ENCODE assay signal across 8 cellular contexts in genomic region chr7:118183586-118184391, GRCh38. TPM values are rescaled to one million over a fixed set of nuclear protein-coding genes. Genes with fewer than 3 reads are reported as not detected.
DNase-seq lines count a peak whose midpoint lies in the region; ATAC-seq and TF ChIP-seq lines count a peak whose summit lies in the region.

Gene LSM8 (plus strand): TSS chr7:118184164. CDS start chr7:118184224, 60 bp downstream.

- intact Hi-C loops in CD14-positive monocyte (cut with micrococcal nuclease), result no loop called here
- intact Hi-C loops in left lung (cut with DNase I), result no loop called here

- no peaks in the 10 kb centered on the region for H3K9me3 ChIP-seq in left lung

- no peaks in the 10 kb centered on the region for H3K27me3 ChIP-seq in left lung

- H3K4me1 Mint-ChIP-seq in CD14-positive monocyte, result peaks cover 33% of the 10 kb centered on the region

- H3K27ac Mint-ChIP-seq in CD14-positive monocyte, result peak within 1 kb of the TSS; percentile 98 to 100 (median 99)

- H3K36me3 Mint-ChIP-seq in CD14-positive monocyte, result peaks cover 16 to 24% of the 10 kb centered on the region in 2 donors

- peaks cover 0 to 13% of the 10 kb centered on the region in 2 donors for H3K36me3 ChIP-seq in left lung

- peaks cover 4 to 12% (median 11%) of the 10 kb centered on the region in 3 donors for H3K27me3 Mint-ChIP-seq in CD14-positive monocyte (ENCODE audit: low read depth in 3 of 3)

- ATAC-seq in GM19397 (IDR thresholded peaks at IDR 0.05; ENCODE audit: unreplicated experiment), result peak; percentile 99
- peak; percentile 98 for ATAC-seq in HG03571 (IDR thresholded peaks at IDR 0.05; ENCODE audit: unreplicated experiment)
- peak; percentile 99 for ATAC-seq in left lung

- H3K9me3 Mint-ChIP-seq in CD14-positive monocyte, result peaks cover 0 to 7% (median 0%) of the 10 kb centered on the region in 7 donors

- peak; percentile 97 for DNase-seq in CD14-positive monocyte (ENCODE audit: low spot score)
- DNase-seq in NCI-H82 (lab: John Stamatoyannopoulos, UW), result peak; percentile 97
- peak; percentile 96 for DNase-seq in activated CD4-positive, alpha-beta T cell treated with anti-CD3 and anti-CD28 coated beads, Interleukin-2, amount 50 U/mL, for 48 hours
- DNase-seq in dermis blood vessel endothelial cell, result peak; percentile 99
- peak; percentile 97 for DNase-seq in left lung
- peak; percentile 89 to 94 for DNase-seq in stimulated activated CD4-positive, alpha-beta T cell treated with anti-CD3 and anti-CD28 coated beads, Interleukin-2, amount 100 ng/mL, for 48 hours

- peak within 1 kb of the TSS; percentile 94 to 97 for H3K27ac ChIP-seq in left lung

- H3K4me3 Mint-ChIP-seq in CD14-positive monocyte, result peak within 1 kb of the TSS; percentile 91 to 99

- TF ChIP-seq CTCF in CD14-positive monocyte (IDR thresholded peaks at IDR 0.05) (no peak), left lung (IDR thresholded peaks at IDR 0.05) (no peak)

- peak within 1 kb of the TSS; percentile 70 to 88 for H3K4me3 ChIP-seq in left lung

- H3K4me1 ChIP-seq in left lung, result peaks cover 11 to 39% of the 10 kb centered on the region in 2 donors

RNA-seq across cellular contexts. Expression of gene LSM8, which starts in this region (rescaled TPM):
- 10 to 100 TPM; 23.4 to 32.5 TPM for polyA plus RNA-seq in CD14-positive monocyte
- 34.5 and 40.5 TPM in 2 replicates for total RNA-seq in dermis blood vessel endothelial cell
- total RNA-seq in left lung, result 10 to 100 TPM; 27.8 to 28.5 TPM

Comparison
In these comparisons a context has a peak if more than half of its experiments do, and no peak if none do; other contexts are left out.
1. Peak in every context shown above with its lines: DNase-seq, ATAC-seq, H3K4me3 ChIP-seq and H3K27ac ChIP-seq.